In genomic region chr2:226694910-226695309, GRCh38 we compare ENCODE assay signal across 20 cellular contexts.
A peak's percentile ranks its signal among the peaks of the same experiment; 100 is the strongest.
DNase-seq lines count a peak whose midpoint lies in the region; ATAC-seq, FAIRE-seq and TF ChIP-seq lines count a peak whose summit lies in the region.
"Had no signal": no experiment of that assay in that cellular context is flagged by ENCODE, and none has a peak within 500 bp of the region (broad histone marks: within the 10 kb centered on the region; RNA-seq: fewer than 3 reads in every experiment).

No MANE protein-coding gene starts in this region.

- H3K4me2 ChIP-seq in astrocyte (ENCODE audit: low read length) (no peak overlapping the region), mesendoderm (ENCODE audit: low read length) (no peak overlapping the region)
- H3K4me2 ChIP-seq: A549 had no signal

- H3K18ac ChIP-seq in mesendoderm (ENCODE audit: low read length) = peak overlapping the region; percentile 68

- intact Hi-C loops in heart left ventricle (cut with DNase I) = loop anchor here in 4 of 10 donors (5.0 to 10.0 kb wide), 4 partner anchors 32 to 102 kb away; partner anchors contain the start of gene IRS1 (in 3 of the 4)

- H3K27ac ChIP-seq in cardiac muscle cell (peak overlapping the region; percentile 24), heart left ventricle (no peak overlapping the region), astrocyte (ENCODE audit: low read depth, low read length) (no peak overlapping the region), mesendoderm (ENCODE audit: low read depth, low read length) (no peak overlapping the region), endodermal cell (ENCODE audit: low read depth, low read length) (no peak overlapping the region)
- H3K27ac ChIP-seq: 22Rv1, A549, C4-2B had no signal

- peaks cover 3% of the 10 kb centered on the region for H3K36me3 Mint-ChIP-seq in astrocyte (ENCODE audit: low read depth, unreplicated experiment)
- no peaks in the 10 kb centered on the region for H3K36me3 Mint-ChIP-seq in endodermal cell (ENCODE audit: low read depth)

- no peak overlapping the region for H3K4me3 ChIP-seq in cardiac muscle cell
- no peak overlapping the region for H3K4me3 ChIP-seq in heart left ventricle
- H3K4me3 ChIP-seq in astrocyte (ENCODE audit: insufficient read depth, low read depth, low read length) = no peak overlapping the region
- H3K4me3 ChIP-seq in mesendoderm (ENCODE audit: low read length) = no peak overlapping the region
- no peak overlapping the region for H3K4me3 ChIP-seq in endodermal cell (ENCODE audit: low read length)
- H3K4me3 ChIP-seq: A549, HAP-1 had no signal

- H3K4ac ChIP-seq in mesendoderm (ENCODE audit: low read depth, low read length) = no peak overlapping the region

- H3K9ac ChIP-seq in astrocyte (ENCODE audit: low read length) (no peak overlapping the region), mesendoderm (ENCODE audit: low read length) (no peak overlapping the region), endodermal cell (ENCODE audit: extremely low read depth, low read length, poor library complexity, severe bottlenecking) (no peak overlapping the region)

- H3K9me3 ChIP-seq in cardiac muscle cell (ENCODE audit: low read depth) (no peaks in the 10 kb centered on the region), heart left ventricle (no peaks in the 10 kb centered on the region), astrocyte (ENCODE audit: insufficient read depth, low read depth, low read length) (no peaks in the 10 kb centered on the region), endodermal cell (ENCODE audit: control insufficient read depth, low read length) (no peaks in the 10 kb centered on the region)
- H3K9me3 ChIP-seq: A549, Caco-2, HAP-1 had no signal

- H2AFZ ChIP-seq in astrocyte (ENCODE audit: low read depth, low read length) = no peak overlapping the region

- TF ChIP-seq CTCF in cardiac muscle cell (IDR thresholded peaks at IDR 0.05; ENCODE audit: low read depth, low read length) = no peak
- TF ChIP-seq CTCF in heart left ventricle (IDR thresholded peaks at IDR 0.05) = no peak
- no peak for TF ChIP-seq CTCF in astrocyte (IDR thresholded peaks at IDR 0.05; ENCODE audit: insufficient read depth, low read depth, low read length)
- TF ChIP-seq CTCF in endodermal cell (conservative IDR thresholded peaks at IDR 0.05) = no peak

- 61 to 70% (median 67%) methylated on average over 3 of the region's 3 CpGs for WGBS in heart left ventricle, 4 donors
- no CpG with 5 or more reads among the region's 3 CpGs for WGBS in mesendoderm (ENCODE audit: extremely low coverage, insufficient coverage, low lambda C conversion rate)
- WGBS in endodermal cell (ENCODE audit: insufficient coverage in 1 of 2, insufficient read length in 1 of 2), 2 experiments = 89 to 100% methylated on average over 3 of the region's 3 CpGs

- no peak overlapping the region for H2BK5ac ChIP-seq in mesendoderm (ENCODE audit: low read length)

- H3K56ac ChIP-seq in mesendoderm (ENCODE audit: low read length) = no peak overlapping the region

- H3K27me3 ChIP-seq in cardiac muscle cell (no peaks in the 10 kb centered on the region), heart left ventricle (no peaks in the 10 kb centered on the region), astrocyte (ENCODE audit: insufficient read depth, low read length) (no peaks in the 10 kb centered on the region), mesendoderm (ENCODE audit: insufficient read depth, low read length, poor library complexity) (no peaks in the 10 kb centered on the region), endodermal cell (ENCODE audit: control insufficient read depth, insufficient read depth, low read length, poor library complexity, severe bottlenecking) (no peaks in the 10 kb centered on the region)

- no peak overlapping the region for H4K8ac ChIP-seq in mesendoderm (ENCODE audit: low read depth, low read length)

- no peaks in the 10 kb centered on the region for H4K20me1 ChIP-seq in astrocyte (ENCODE audit: insufficient read depth, low read length)

- H3K27ac Mint-ChIP-seq in astrocyte (ENCODE audit: unreplicated experiment) = no peak overlapping the region
- H3K27ac Mint-ChIP-seq in endodermal cell = no peak overlapping the region
- H3K27ac Mint-ChIP-seq: CD4-positive, alpha-beta T cell had no signal

- no peak for ATAC-seq in heart left ventricle
- ATAC-seq in GM21367 (IDR thresholded peaks at IDR 0.05; ENCODE audit: unreplicated experiment) = no peak
- ATAC-seq: A549 had no signal

- no peaks in the 10 kb centered on the region for H3K79me2 ChIP-seq in astrocyte (ENCODE audit: insufficient read depth, low read length)
- no peaks in the 10 kb centered on the region for H3K79me2 ChIP-seq in mesendoderm (ENCODE audit: control insufficient read depth, insufficient read depth, low read length)

- no peak overlapping the region for H2AK5ac ChIP-seq in mesendoderm (ENCODE audit: low read length)

- peaks cover 34% of the 10 kb centered on the region for H3K4me1 ChIP-seq in cardiac muscle cell (ENCODE audit: low read depth)
- peaks cover 0 to 52% (median 33%) of the 10 kb centered on the region in 12 donors for H3K4me1 ChIP-seq in heart left ventricle
- peaks cover 8% of the 10 kb centered on the region for H3K4me1 ChIP-seq in astrocyte (ENCODE audit: insufficient read depth, low read length)
- peaks cover 10% of the 10 kb centered on the region for H3K4me1 ChIP-seq in mesendoderm (ENCODE audit: control insufficient read depth, low read depth, low read length)
- H3K4me1 ChIP-seq in endodermal cell (ENCODE audit: control insufficient read depth, insufficient read depth, low read length) = no peaks in the 10 kb centered on the region
- H3K4me1 ChIP-seq: A549, Caco-2 had no signal

- DNase-seq in cardiac muscle cell (ENCODE audit: low read depth in 1 of 2, low spot score in 1 of 2) (peak in 1 of 2 donors; percentile 84), heart left ventricle (no peak), astrocyte (ENCODE audit: low read depth) (peak; percentile 16), mesendoderm (peak; percentile 40), endodermal cell (no peak), ecto neural progenitor cell (ENCODE audit: low spot score) (no peak)
- DNase-seq: AML-193; Caco-2; CD4-positive, alpha-beta T cell; DMS153; DMS79; GDM1; GOT3 had no signal

- H3K36me3 ChIP-seq in cardiac muscle cell = no peaks in the 10 kb centered on the region
- no peaks in the 10 kb centered on the region for H3K36me3 ChIP-seq in heart left ventricle
- H3K36me3 ChIP-seq in astrocyte (ENCODE audit: insufficient read depth, low read length) = no peaks in the 10 kb centered on the region
- H3K36me3 ChIP-seq in mesendoderm (ENCODE audit: control insufficient read depth, insufficient read depth, low read length) = no peaks in the 10 kb centered on the region
- no peaks in the 10 kb centered on the region for H3K36me3 ChIP-seq in endodermal cell (ENCODE audit: control insufficient read depth, insufficient read depth, low read length)
- H3K36me3 ChIP-seq: HAP-1 had no signal

- no peak for FAIRE-seq in astrocyte (lab: Jason Lieb, UNC)
- FAIRE-seq: A549, D721Med, GM12892 had no signal

- no peaks in the 10 kb centered on the region for H3K79me1 ChIP-seq in mesendoderm (ENCODE audit: low read length)

- H2BK120ac ChIP-seq in mesendoderm (ENCODE audit: low read depth, low read length) = no peak overlapping the region

- H3K4me1 Mint-ChIP-seq in astrocyte (ENCODE audit: low read depth, unreplicated experiment) = peaks cover 37% of the 10 kb centered on the region
- peaks cover 18% of the 10 kb centered on the region for H3K4me1 Mint-ChIP-seq in endodermal cell

- TF ChIP-seq POLR2A in heart left ventricle (IDR thresholded peaks at IDR 0.05) = no peak

- H2BK15ac ChIP-seq in mesendoderm (replicated peaks; ENCODE audit: low read depth) = no peak overlapping the region

- H3K4me3 Mint-ChIP-seq in astrocyte (ENCODE audit: unreplicated experiment) = no peak overlapping the region
- H3K4me3 Mint-ChIP-seq in endodermal cell = no peak overlapping the region
- H3K4me3 Mint-ChIP-seq: CD4-positive, alpha-beta T cell had no signal

- H3K27me3 Mint-ChIP-seq in astrocyte (ENCODE audit: low read depth, unreplicated experiment) (no peaks in the 10 kb centered on the region), endodermal cell (ENCODE audit: insufficient read depth) (no peaks in the 10 kb centered on the region)

- H3K23ac ChIP-seq in mesendoderm (ENCODE audit: low read length) = no peak overlapping the region

- H3K9me3 Mint-ChIP-seq in astrocyte (ENCODE audit: unreplicated experiment) (no peaks in the 10 kb centered on the region), endodermal cell (no peaks in the 10 kb centered on the region)
- H3K9me3 Mint-ChIP-seq: CD4-positive, alpha-beta T cell had no signal

- H4K5ac ChIP-seq in mesendoderm (ENCODE audit: low read length) = no peak overlapping the region

Comparison
In these comparisons a context has a peak if more than half of its experiments do, and no peak if none do; other contexts are left out.
1. DNase-seq: peak in astrocyte (single experiment) and mesendoderm (single experiment); none in heart left ventricle (0 of 5), endodermal cell (single experiment) and ecto neural progenitor cell (single experiment).